ENCODE assay signal across 1 cellular context in the genomic region with DNA sequence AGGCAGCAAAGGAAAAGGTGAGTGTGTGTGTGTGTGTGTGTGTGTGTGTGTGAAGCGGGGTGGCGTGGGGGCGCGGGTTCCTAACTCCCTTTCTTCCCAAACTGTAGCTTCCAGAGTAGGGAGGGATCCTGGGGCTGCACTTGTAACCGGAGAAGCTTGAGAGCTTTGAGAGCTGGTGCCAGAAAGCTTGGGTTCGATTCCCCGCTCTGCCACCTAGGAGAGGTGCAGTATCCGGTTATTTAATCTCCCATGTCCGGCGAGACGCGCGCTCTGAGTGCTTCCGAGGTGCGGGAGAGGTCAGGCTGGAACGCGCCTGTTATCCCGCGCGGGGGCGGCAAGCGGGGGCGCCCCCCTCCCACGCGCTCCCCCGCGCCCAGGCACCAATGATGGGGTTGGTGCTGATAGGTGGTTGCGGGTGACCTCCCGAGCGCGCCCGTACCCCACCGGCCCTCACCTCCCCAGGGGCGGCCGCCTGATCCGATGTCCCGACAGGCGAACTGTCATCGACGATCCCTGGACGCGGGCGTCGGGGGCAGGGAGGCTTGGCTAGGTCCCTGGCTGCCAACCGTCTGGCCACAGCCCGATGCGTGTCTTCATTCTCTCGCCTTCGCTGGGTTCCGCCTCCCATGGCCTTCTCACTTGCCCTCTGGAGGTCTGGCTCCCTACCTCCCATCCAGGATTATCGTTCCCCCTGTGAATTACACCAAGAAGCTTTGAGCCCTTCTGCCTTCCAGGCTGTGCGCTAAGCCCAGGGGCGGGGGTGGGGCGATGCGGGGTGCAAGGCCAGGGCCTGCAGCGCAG.
TF ChIP-seq lines count a peak whose summit lies in the region.

No MANE protein-coding gene starts in this region.

TF ChIP-seq in GM12878, 131 proteins besides CTCF, POLR2A, EP300 and RAD21:
- TF ChIP-seq KDM1A (IDR thresholded peaks at IDR 0.05; ENCODE audit: borderline replicate concordance) (no peak), IKZF1 (conservative IDR thresholded peaks at IDR 0.05) (peak; percentile 22; the same call in 1 of the 2 replicates), EGR1 (IDR thresholded peaks at IDR 0.05; ENCODE audit: borderline replicate concordance in 1 of 2, low read depth in 2 of 2, low read length in 2 of 2) (peak in 1 of 2 experiments; percentile 29; a peak in 1 of 3 replicates)
